Comparison of ENCODE assay signal across 30 cellular contexts in the genomic region with DNA sequence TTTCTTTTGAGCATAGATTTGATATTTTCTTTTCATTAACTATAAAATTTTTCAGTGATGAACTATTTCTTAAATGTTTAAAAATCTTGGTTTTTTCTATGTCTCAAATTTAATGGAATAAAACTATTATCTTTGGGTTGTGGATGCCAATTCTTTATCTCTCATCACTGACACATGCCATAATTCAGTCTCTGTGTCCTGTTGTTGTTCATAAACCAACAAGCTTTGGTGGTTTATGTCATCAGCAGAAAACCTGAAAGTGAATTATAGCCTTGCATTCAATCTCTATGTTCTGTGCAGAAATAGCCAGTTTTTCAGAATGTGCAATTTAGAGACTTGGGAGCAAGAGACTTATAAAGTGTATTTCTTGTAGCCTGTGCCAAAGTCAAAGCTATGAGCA.
"Had no signal": no experiment of that assay in that cellular context is flagged by ENCODE, and none has a peak within 500 bp of the region (broad histone marks: within the 10 kb centered on the region; RNA-seq: fewer than 3 reads in every experiment).

No MANE protein-coding gene starts in this region.

- FAIRE-seq: bronchial epithelial cell, pancreas, small intestine had no signal

- DNase-seq: activated B cell treated with CpG ODN at 0.5 μM for 24 hours; activated CD4-positive, alpha-beta T cell treated with anti-CD3 and anti-CD28 coated beads, Interleukin-2, amount 50 U/mL, for 1 hour; activated CD8-positive, alpha-beta T cell treated with anti-CD3 and anti-CD28 coated beads for 36 hours; activated naive CD8-positive, alpha-beta T cell treated with anti-CD3 and anti-CD28 coated beads, Interleukin-2, amount 50 U/mL, for 24 hours; activated T-cell treated with anti-CD3 and anti-CD28 coated beads, Interleukin-2, amount 50 U/mL, for 48 hours; endodermal cell; foreskin fibroblast; heart left ventricle; hypothalamus; immature natural killer cell; midbrain; naive thymus-derived CD4-positive, alpha-beta T cell; nucleus accumbens; pancreas; psoas muscle; sigmoid colon; small intestine; stimulated activated CD4-positive, alpha-beta T cell treated with anti-CD3 and anti-CD28 coated beads, Interleukin-4, amount 100 ng/mL, for 24 hours; stimulated activated naive CD8-positive, alpha-beta T cell treated with anti-CD3 and anti-CD28 coated beads, Interleukin-15, amount 100 ng/mL, for 72 hours; substantia nigra had no signal

- H3K27me3 Mint-ChIP-seq: activated B cell treated with CpG ODN at 0.5 μM for 24 hours; activated CD8-positive, alpha-beta T cell treated with anti-CD3 and anti-CD28 coated beads for 36 hours; activated naive CD4-positive, alpha-beta T cell treated with anti-CD3 and anti-CD28 coated beads, Interleukin-2, amount 50 U/mL, for 24 hours; activated naive CD8-positive, alpha-beta T cell treated with anti-CD3 and anti-CD28 coated beads, Interleukin-2, amount 50 U/mL, for 24 hours; central memory CD8-positive, alpha-beta T cell; dendritic cell treated with granulocyte-macrophage colony-stimulating factor and Interleukin-4, amounts not matched to agents 40 ng/mL and 50 ng/mL, for 4 days; naive thymus-derived CD4-positive, alpha-beta T cell; stimulated activated naive CD8-positive, alpha-beta T cell treated with anti-CD3 and anti-CD28 coated beads, Interleukin-15, amount 100 ng/mL, for 72 hours had no signal

- H3K27me3 ChIP-seq: pancreas, sigmoid colon, upper lobe of left lung, vagina had no signal

- H3K4me1 ChIP-seq: heart left ventricle, pancreas, psoas muscle, sigmoid colon, upper lobe of left lung, vagina had no signal

- H3K9me3 ChIP-seq: heart left ventricle, pancreas, psoas muscle, sigmoid colon, upper lobe of left lung, vagina had no signal

- H3K36me3 ChIP-seq: heart left ventricle, pancreas, sigmoid colon, upper lobe of left lung, vagina had no signal

- ATAC-seq: activated CD8-positive, alpha-beta T cell treated with anti-CD3 and anti-CD28 coated beads for 36 hours; activated naive CD8-positive, alpha-beta T cell treated with anti-CD3 and anti-CD28 coated beads, Interleukin-2, amount 50 U/mL, for 24 hours; esophagus mucosa; heart left ventricle; naive thymus-derived CD4-positive, alpha-beta T cell; pancreas; psoas muscle; stimulated activated effector memory CD8-positive, alpha-beta T cell treated with anti-CD3 and anti-CD28 coated beads, Interleukin-12 subunit alpha, Interleukin-12 subunit beta, amount 100 ng/mL, for 72 hours; stimulated activated naive CD8-positive, alpha-beta T cell treated with anti-CD3 and anti-CD28 coated beads, Interleukin-15, amount 100 ng/mL, for 72 hours had no signal

- H3K4me3 Mint-ChIP-seq: activated B cell treated with CpG ODN at 0.5 μM for 24 hours; activated CD8-positive, alpha-beta T cell treated with anti-CD3 and anti-CD28 coated beads for 36 hours; activated naive CD4-positive, alpha-beta T cell treated with anti-CD3 and anti-CD28 coated beads, Interleukin-2, amount 50 U/mL, for 24 hours; activated naive CD8-positive, alpha-beta T cell treated with anti-CD3 and anti-CD28 coated beads, Interleukin-2, amount 50 U/mL, for 24 hours; central memory CD8-positive, alpha-beta T cell; dendritic cell treated with granulocyte-macrophage colony-stimulating factor and Interleukin-4, amounts not matched to agents 40 ng/mL and 50 ng/mL, for 4 days; endodermal cell; immature natural killer cell; naive thymus-derived CD4-positive, alpha-beta T cell; neural crest cell; stimulated activated effector memory CD8-positive, alpha-beta T cell treated with anti-CD3 and anti-CD28 coated beads, Interleukin-12 subunit alpha, Interleukin-12 subunit beta, amount 100 ng/mL, for 72 hours; stimulated activated naive CD8-positive, alpha-beta T cell treated with anti-CD3 and anti-CD28 coated beads, Interleukin-15, amount 100 ng/mL, for 72 hours had no signal

- H3K27ac Mint-ChIP-seq: activated B cell treated with CpG ODN at 0.5 μM for 24 hours; activated CD8-positive, alpha-beta T cell treated with anti-CD3 and anti-CD28 coated beads for 36 hours; activated naive CD4-positive, alpha-beta T cell treated with anti-CD3 and anti-CD28 coated beads, Interleukin-2, amount 50 U/mL, for 24 hours; activated naive CD8-positive, alpha-beta T cell treated with anti-CD3 and anti-CD28 coated beads, Interleukin-2, amount 50 U/mL, for 24 hours; activated T-helper 2 cell treated with anti-CD3 and anti-CD28 coated beads, Interferon-gamma antibody, Interleukin-2, Interleukin-4, amounts not matched to agents 10 μg/mL and 5 μg/mL and 100 μg/mL, durations not matched to agents 14 hours and 24 hours and 36 hours; dendritic cell treated with granulocyte-macrophage colony-stimulating factor and Interleukin-4, amounts not matched to agents 40 ng/mL and 50 ng/mL, for 4 days; endodermal cell; immature natural killer cell; naive thymus-derived CD4-positive, alpha-beta T cell; stimulated activated effector memory CD8-positive, alpha-beta T cell treated with anti-CD3 and anti-CD28 coated beads, Interleukin-12 subunit alpha, Interleukin-12 subunit beta, amount 100 ng/mL, for 72 hours; stimulated activated naive CD8-positive, alpha-beta T cell treated with anti-CD3 and anti-CD28 coated beads, Interleukin-15, amount 100 ng/mL, for 72 hours had no signal

- H3K4me3 ChIP-seq: heart left ventricle, pancreas, psoas muscle, sigmoid colon, upper lobe of left lung, vagina had no signal

- H3K4me1 Mint-ChIP-seq: activated B cell treated with CpG ODN at 0.5 μM for 24 hours; activated naive CD4-positive, alpha-beta T cell treated with anti-CD3 and anti-CD28 coated beads, Interleukin-2, amount 50 U/mL, for 24 hours; activated naive CD8-positive, alpha-beta T cell treated with anti-CD3 and anti-CD28 coated beads, Interleukin-2, amount 50 U/mL, for 24 hours; central memory CD8-positive, alpha-beta T cell; endodermal cell; immature natural killer cell; naive thymus-derived CD4-positive, alpha-beta T cell; neural crest cell; stimulated activated effector memory CD8-positive, alpha-beta T cell treated with anti-CD3 and anti-CD28 coated beads, Interleukin-12 subunit alpha, Interleukin-12 subunit beta, amount 100 ng/mL, for 72 hours; stimulated activated naive CD8-positive, alpha-beta T cell treated with anti-CD3 and anti-CD28 coated beads, Interleukin-15, amount 100 ng/mL, for 72 hours had no signal

- H3K9me3 Mint-ChIP-seq: activated naive CD4-positive, alpha-beta T cell treated with anti-CD3 and anti-CD28 coated beads, Interleukin-2, amount 50 U/mL, for 24 hours had no signal

- H3K27ac ChIP-seq: heart left ventricle, pancreas, psoas muscle, sigmoid colon, upper lobe of left lung, vagina had no signal

- H3K36me3 Mint-ChIP-seq: activated naive CD4-positive, alpha-beta T cell treated with anti-CD3 and anti-CD28 coated beads, Interleukin-2, amount 50 U/mL, for 24 hours; naive thymus-derived CD4-positive, alpha-beta T cell; stimulated activated effector memory CD8-positive, alpha-beta T cell treated with anti-CD3 and anti-CD28 coated beads, Interleukin-12 subunit alpha, Interleukin-12 subunit beta, amount 100 ng/mL, for 72 hours had no signal
